In genomic region chr12:70365648-70366518, GRCh38 we compare ENCODE assay signal across 8 cellular contexts. TPM values are rescaled to one million over a fixed set of nuclear protein-coding genes. Genes with fewer than 3 reads are reported as not detected.
DNase-seq lines count a peak whose midpoint lies in the region; ATAC-seq and TF ChIP-seq lines count a peak whose summit lies in the region.

Gene KCNMB4, plus strand, starts transcription at chr12:70366290. Its CDS starts 445 bp downstream, at chr12:70366735.

- H3K9me3 Mint-ChIP-seq in activated naive CD4-positive, alpha-beta T cell treated with anti-CD3 and anti-CD28 coated beads, Interleukin-2, amount 50 U/mL, for 24 hours, result no peaks in the 10 kb centered on the region

- ATAC-seq in heart left ventricle, result peak; percentile 57 to 96 (median 86)

- H3K27me3 ChIP-seq in DOHH2 (ENCODE audit: control insufficient read depth, low read length), result no peaks in the 10 kb centered on the region; the same call in 1 of the 2 replicates
- peaks cover 8% of the 10 kb centered on the region; the same call in 1 of the 2 replicates for H3K27me3 ChIP-seq in GM23248 (replicated peaks; ENCODE audit: insufficient read depth)
- H3K27me3 ChIP-seq in KMS-11 (ENCODE audit: insufficient read depth, low read depth), result peaks cover 15% of the 10 kb centered on the region; the same call in 1 of the 2 replicates
- H3K27me3 ChIP-seq in SK-N-SH (ENCODE audit: insufficient read depth), result no peaks in the 10 kb centered on the region
- H3K27me3 ChIP-seq in heart left ventricle, result peaks cover 0 to 21% (median 0%) of the 10 kb centered on the region in 9 donors
- no peaks in the 10 kb centered on the region for H3K27me3 ChIP-seq in uterus

- DNase-seq in GM23248 (peak; percentile 68), SK-N-SH (peak; percentile 94), heart left ventricle (peak; percentile 66 to 79 (median 70)), posterior vena cava (ENCODE audit: low spot score) (peak; percentile 83), uterus (peak; percentile 30 to 63)

- H3K79me2 ChIP-seq in DOHH2 (ENCODE audit: control insufficient read depth, low read length) (peaks cover 54% of the 10 kb centered on the region), GM23248 (ENCODE audit: insufficient read depth) (no peaks in the 10 kb centered on the region), KMS-11 (ENCODE audit: insufficient read depth, low read depth) (no peaks in the 10 kb centered on the region), SK-N-SH (ENCODE audit: insufficient read depth) (no peaks in the 10 kb centered on the region)

- no peaks in the 10 kb centered on the region for H3K36me3 Mint-ChIP-seq in activated naive CD4-positive, alpha-beta T cell treated with anti-CD3 and anti-CD28 coated beads, Interleukin-2, amount 50 U/mL, for 24 hours

- peak within 1 kb of the TSS; percentile 92 for H3K4me3 Mint-ChIP-seq in activated naive CD4-positive, alpha-beta T cell treated with anti-CD3 and anti-CD28 coated beads, Interleukin-2, amount 50 U/mL, for 24 hours

- POLR2A ChIA-PET in SK-N-SH (lab: Yijun Ruan, JAX), result no interaction called here

- CTCF ChIA-PET in SK-N-SH (lab: Yijun Ruan, JAX), result interaction anchor here (1.0 to 1.4 kb wide), 2 partner anchors 11 to 117 kb away, joined by 4 read pairs; no protein-coding TSS in a partner anchor

- H3K9ac ChIP-seq in GM23248 (peak within 1 kb of the TSS; percentile 69), KMS-11 (peak within 1 kb of the TSS; percentile 35; the same call in 1 of the 2 replicates), SK-N-SH (peak within 1 kb of the TSS; percentile 42)

- H3K27ac Mint-ChIP-seq in activated naive CD4-positive, alpha-beta T cell treated with anti-CD3 and anti-CD28 coated beads, Interleukin-2, amount 50 U/mL, for 24 hours, result peak within 1 kb of the TSS; percentile 46

- H3K27ac ChIP-seq in DOHH2 (ENCODE audit: low read depth, low read length) (peak within 1 kb of the TSS; percentile 64), GM23248 (no peak within 1 kb of the TSS), KMS-11 (no peak within 1 kb of the TSS), SK-N-SH (ENCODE audit: low read depth in 2 of 2, low read length in 1 of 2) (peak within 1 kb of the TSS in 1 of 2 experiments; percentile 22; a peak in 1 of 4 replicates), heart left ventricle (peak within 1 kb of the TSS in 9 of 12 donors; percentile 8 to 58 (median 48)), uterus (peak within 1 kb of the TSS in 1 of 2 donors; percentile 61)

- intact Hi-C loops in heart left ventricle (cut with DNase I), result loop anchor here in 8 of 10 donors (2.0 to 10.0 kb wide), 8 partner anchors 121 to 471 kb away; partner anchors contain the start of gene CNOT2 (in 6 of the 8)
- intact Hi-C loops in posterior vena cava (cut with DNase I), result no loop called here
- intact Hi-C loops in uterus (cut with DNase I; ENCODE audit: low total_unique reads), result no loop called here

- no peak for TF ChIP-seq EP300 in SK-N-SH (IDR thresholded peaks at IDR 0.05; ENCODE audit: borderline replicate concordance in 1 of 2, low read depth in 1 of 2, low read length in 1 of 2)

- no peak for TF ChIP-seq RAD21 in SK-N-SH (IDR thresholded peaks at IDR 0.05; ENCODE audit: low read length)

- H2AFZ ChIP-seq in GM23248, result peak within 1 kb of the TSS; percentile 97
- peak within 1 kb of the TSS; percentile 99 for H2AFZ ChIP-seq in KMS-11 (ENCODE audit: low read depth)
- H2AFZ ChIP-seq in SK-N-SH (ENCODE audit: low read depth), result peak within 1 kb of the TSS; percentile 80

- peak within 1 kb of the TSS; percentile 94 for H3K4me3 ChIP-seq in DOHH2 (ENCODE audit: low read length)
- H3K4me3 ChIP-seq in GM23248, result peak within 1 kb of the TSS; percentile 93
- no peak within 1 kb of the TSS for H3K4me3 ChIP-seq in KMS-11 (IDR thresholded peaks at IDR 0.05; ENCODE audit: insufficient read depth, low read depth, low read length)
- peak within 1 kb of the TSS; percentile 70 to 79 for H3K4me3 ChIP-seq in SK-N-SH (ENCODE audit: low read depth in 2 of 2, low read length in 1 of 2)
- H3K4me3 ChIP-seq in heart left ventricle, result peak within 1 kb of the TSS; percentile 39 to 87 (median 74)
- H3K4me3 ChIP-seq in uterus, result peak within 1 kb of the TSS; percentile 45 to 71

- H3K4me2 ChIP-seq in DOHH2 (ENCODE audit: low read length) (peak within 1 kb of the TSS; percentile 97), GM23248 (ENCODE audit: unreplicated experiment) (peak within 1 kb of the TSS; percentile 97), KMS-11 (peak within 1 kb of the TSS; percentile 94), SK-N-SH (peak within 1 kb of the TSS; percentile 94)

- peaks cover 2% of the 10 kb centered on the region for H3K27me3 Mint-ChIP-seq in activated naive CD4-positive, alpha-beta T cell treated with anti-CD3 and anti-CD28 coated beads, Interleukin-2, amount 50 U/mL, for 24 hours

- H3F3A ChIP-seq in DOHH2 (ENCODE audit: control insufficient read depth, insufficient read depth), result peaks cover 32% of the 10 kb centered on the region
- H3F3A ChIP-seq in GM23248 (ENCODE audit: insufficient read depth), result peaks cover 18% of the 10 kb centered on the region; the same call in 1 of the 2 replicates
- H3F3A ChIP-seq in SK-N-SH (replicated peaks; ENCODE audit: insufficient read depth), result peaks cover 20% of the 10 kb centered on the region

- no peaks in the 10 kb centered on the region for H3K9me2 ChIP-seq in DOHH2 (replicated peaks; ENCODE audit: control insufficient read depth, low read length)
- no peaks in the 10 kb centered on the region for H3K9me2 ChIP-seq in GM23248 (ENCODE audit: insufficient read depth)
- H3K9me2 ChIP-seq in SK-N-SH, result no peaks in the 10 kb centered on the region

- in situ Hi-C loops in GM23248 (cut with MboI), result loop anchor here (25.0 kb wide), 1 partner anchor 346 kb away; no protein-coding TSS in a partner anchor

- no peak for TF ChIP-seq POLR2A in heart left ventricle (IDR thresholded peaks at IDR 0.05)
- no peak for TF ChIP-seq POLR2A in uterus (IDR thresholded peaks at IDR 0.05)

- TF ChIP-seq CTCF in DOHH2 (IDR thresholded peaks at IDR 0.05; ENCODE audit: low read depth, low read length, poor library complexity, severe bottlenecking) (no peak), KMS-11 (conservative IDR thresholded peaks at IDR 0.05; ENCODE audit: low read depth, low read length) (no peak), SK-N-SH (IDR thresholded peaks at IDR 0.05) (no peak), heart left ventricle (IDR thresholded peaks at IDR 0.05) (no peak), uterus (IDR thresholded peaks at IDR 0.05) (no peak)

- H3K9me3 ChIP-seq in DOHH2 (ENCODE audit: control insufficient read depth, insufficient read depth, low read length) (no peaks in the 10 kb centered on the region), GM23248 (ENCODE audit: low read depth) (no peaks in the 10 kb centered on the region), SK-N-SH (no peaks in the 10 kb centered on the region), heart left ventricle (no peaks in the 10 kb centered on the region), uterus (no peaks in the 10 kb centered on the region)

- H4K20me1 ChIP-seq in DOHH2 (ENCODE audit: control insufficient read depth, insufficient read depth, low read depth, low read length) (0 out of 2 replicates have a peak, but pooled peaks cover 7% of the 10 kb centered on the region), GM23248 (ENCODE audit: insufficient read depth) (no peaks in the 10 kb centered on the region), KMS-11 (ENCODE audit: insufficient read depth) (no peaks in the 10 kb centered on the region), SK-N-SH (ENCODE audit: insufficient read depth) (no peaks in the 10 kb centered on the region)

- WGBS in GM23248 (ENCODE audit: low coverage in 1 of 2, low lambda C conversion rate in 2 of 2, missing lambda C conversion rate in 2 of 2), 2 experiments, result 1 to 2% methylated on average over 54 to 84 of the region's 88 CpGs
- 1% methylated on average over 47 of the region's 88 CpGs for WGBS in SK-N-SH (ENCODE audit: low lambda C conversion rate)
- WGBS in heart left ventricle, 4 donors, result 0 to 2% (median 1%) methylated on average over 39 to 88 of the region's 88 CpGs

- H3K36me3 ChIP-seq in DOHH2 (ENCODE audit: control insufficient read depth, low read length) (peaks cover 30% of the 10 kb centered on the region), GM23248 (ENCODE audit: low read depth) (no peaks in the 10 kb centered on the region), KMS-11 (ENCODE audit: insufficient read depth) (no peaks in the 10 kb centered on the region), SK-N-SH (replicated peaks in 1 of 2; ENCODE audit: control insufficient read depth in 1 of 2, insufficient read depth in 2 of 2, low read length in 1 of 2) (no peaks in the 10 kb centered on the region), heart left ventricle (no peaks in the 10 kb centered on the region), uterus (no peaks in the 10 kb centered on the region)

- peaks cover 30% of the 10 kb centered on the region for H3K4me1 Mint-ChIP-seq in activated naive CD4-positive, alpha-beta T cell treated with anti-CD3 and anti-CD28 coated beads, Interleukin-2, amount 50 U/mL, for 24 hours

- H3K4me1 ChIP-seq in DOHH2 (ENCODE audit: control insufficient read depth, low read length) (peaks cover 42% of the 10 kb centered on the region), GM23248 (ENCODE audit: insufficient read depth) (0 out of 2 replicates have a peak, but pooled peaks cover 9% of the 10 kb centered on the region), KMS-11 (ENCODE audit: low read depth, poor library complexity, severe bottlenecking) (peaks cover 16% of the 10 kb centered on the region), SK-N-SH (ENCODE audit: control insufficient read depth in 1 of 2, insufficient read depth in 2 of 2, low read depth in 1 of 2, low read length in 1 of 2) (peaks cover 0 to 15% of the 10 kb centered on the region in 2 experiments; a peak in 2 of 4 replicates), heart left ventricle (peaks cover 0 to 30% (median 10%) of the 10 kb centered on the region in 12 donors), uterus (no peaks in the 10 kb centered on the region)

TF ChIP-seq in SK-N-SH, 30 proteins besides CTCF, POLR2A, EP300 and RAD21 (continues in another document):
- TF ChIP-seq POLR2AphosphoS5 (IDR thresholded peaks at IDR 0.05; ENCODE audit: low read depth, low read length) (no peak), SIN3A (IDR thresholded peaks at IDR 0.05; ENCODE audit: borderline replicate concordance, low read depth, low read length) (peak; percentile 55; the same call in 1 of the 2 replicates), RFX5 (IDR thresholded peaks at IDR 0.05; ENCODE audit: low read length) (no peak), ELF1 (IDR thresholded peaks at IDR 0.05) (no peak), TAF1 (IDR thresholded peaks at IDR 0.05; ENCODE audit: borderline replicate concordance, low read depth, low read length) (no peak)

RNA-seq across cellular contexts. Expression of gene KCNMB4, which starts in this region (rescaled TPM):
- 1.8 and 2.7 TPM in 2 replicates for total RNA-seq in GM23248 (2014; rRNA removed; shearing (Covaris generic))
- polyA plus RNA-seq in GM23248 (2016; fragmentation: Nextera tagmentation; extraction: Ambion mirVana), result 1.2 and 1.7 TPM in 2 replicates
- 0.74 and 1.0 TPM in 2 replicates for polyA plus RNA-seq in SK-N-SH (2012; rRNA removed)
- 0.84 and 1.0 TPM in 2 replicates for polyA plus RNA-seq in SK-N-SH (2012; cell fraction: cytosol; rRNA removed)
- polyA plus RNA-seq in SK-N-SH (2012; cell fraction: nucleus; rRNA removed), result 0.54 TPM in 2 replicates
- total RNA-seq in heart left ventricle, result 1 to 10 TPM in 8 of 9 donors, under 1 TPM in 1; 0.96 to 3.6 (median 2.1) TPM
- 1 to 10 TPM; 1.8 to 2.0 TPM for polyA plus RNA-seq in heart left ventricle
- 1 to 10 TPM; 1.7 to 1.8 TPM for total RNA-seq in posterior vena cava
- 10 to 100 TPM in 1 of 4 donors, 1 to 10 TPM in 3; 2.6 to 11.0 (median 3.1) TPM for total RNA-seq in uterus

Comparison
In these comparisons a context has a peak if more than half of its experiments do, and no peak if none do; other contexts are left out.
1. H3K27ac ChIP-seq: peak in DOHH2 (single experiment) and heart left ventricle (9 of 12); none in GM23248 (single experiment) and KMS-11 (single experiment).
2. intact Hi-C loops: an anchor here in heart left ventricle (2.0 to 10.0 kb wide); none called in posterior vena cava and uterus.
3. Peak in every context shown above with its lines, with median percentiles within 50 percentile points of each other: H3K4me2 ChIP-seq, DNase-seq, H2AFZ ChIP-seq and H3K9ac ChIP-seq.